In genomic region chr6:165486183-165487137, GRCh38 we compare ENCODE assay signal across 1 cellular context.
TF ChIP-seq lines count a peak whose summit lies in the region.

No MANE protein-coding gene starts in this region.

TF ChIP-seq in GM23338, 12 proteins besides CTCF, POLR2A, EP300 and RAD21 (continued from another document):
- TF ChIP-seq ETS1 (IDR thresholded peaks at IDR 0.05) (no peak), POLR2AphosphoS5 (IDR thresholded peaks at IDR 0.05; ENCODE audit: low read depth) (no peak), REST (IDR thresholded peaks at IDR 0.05; ENCODE audit: unreplicated experiment) (no peak), NANOG (IDR thresholded peaks at IDR 0.05; ENCODE audit: borderline replicate concordance) (no peak), JUNB (IDR thresholded peaks at IDR 0.05; ENCODE audit: unreplicated experiment) (no peak), ZNF114 (CRISPR knock-in tag; IDR thresholded peaks at IDR 0.05) (no peak), STAT1 (IDR thresholded peaks at IDR 0.05; ENCODE audit: unreplicated experiment) (no peak), ZNF462 (CRISPR knock-in tag; IDR thresholded peaks at IDR 0.05) (no peak), ZNF331 (CRISPR knock-in tag; IDR thresholded peaks at IDR 0.05; ENCODE audit: low read depth) (no peak)
